1 cellular context compared by ENCODE assay signal in the genomic region with DNA sequence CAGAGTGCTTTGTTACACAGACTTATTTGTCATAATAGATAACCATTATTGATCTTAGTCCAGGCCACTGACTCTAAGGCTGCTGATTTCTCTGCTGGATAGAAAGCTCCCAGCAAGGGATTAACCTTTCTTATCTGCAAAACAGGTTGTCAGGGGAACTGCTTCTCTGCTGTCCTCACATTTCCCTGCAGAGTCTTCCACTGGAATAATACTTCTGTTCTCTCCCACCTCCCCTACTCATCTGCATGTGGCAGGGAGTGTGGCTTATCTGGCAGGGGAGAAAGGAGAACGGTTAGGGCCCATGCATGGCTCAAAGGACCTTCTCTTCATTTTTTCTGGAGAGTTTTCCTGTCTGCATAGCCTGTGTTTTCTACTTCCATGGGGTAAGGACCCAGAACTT.
TF ChIP-seq lines count a peak whose summit lies in the region.

No MANE protein-coding gene starts in this region.

TF ChIP-seq in GM23338, 12 proteins besides CTCF, POLR2A, EP300 and RAD21 (continued from another document):
- TF ChIP-seq EZH2phosphoT487 (IDR thresholded peaks at IDR 0.05; ENCODE audit: unreplicated experiment), result no peak
- no peak for TF ChIP-seq ZNF114 (CRISPR knock-in tag; IDR thresholded peaks at IDR 0.05)
- no peak for TF ChIP-seq NANOG (IDR thresholded peaks at IDR 0.05; ENCODE audit: borderline replicate concordance)
